In genomic region chr5:176747670-176748072, GRCh38 we compare ENCODE assay signal across 25 cellular contexts.
DNase-seq lines count a peak whose midpoint lies in the region; ATAC-seq and TF ChIP-seq lines count a peak whose summit lies in the region.
"Had no signal": no experiment of that assay in that cellular context is flagged by ENCODE, and none has a peak within 500 bp of the region (broad histone marks: within the 10 kb centered on the region; RNA-seq: fewer than 3 reads in every experiment).

No MANE protein-coding gene starts in this region.

- peaks cover 0 to 2% (median 0%) of the 10 kb centered on the region in 11 donors for H3K9me3 Mint-ChIP-seq in naive thymus-derived CD4-positive, alpha-beta T cell
- H3K9me3 Mint-ChIP-seq: CD4-positive, alpha-beta T cell; GM23338 had no signal

- H3K4me1 Mint-ChIP-seq in naive thymus-derived CD4-positive, alpha-beta T cell, result peaks cover 11 to 37% (median 28%) of the 10 kb centered on the region in 7 donors

- H3K36me3 ChIP-seq in colonic mucosa, result no peaks in the 10 kb centered on the region
- no peaks in the 10 kb centered on the region for H3K36me3 ChIP-seq in suprapubic skin
- no peaks in the 10 kb centered on the region for H3K36me3 ChIP-seq in naive thymus-derived CD4-positive, alpha-beta T cell (ENCODE audit: control insufficient read depth in 2 of 3, insufficient read depth in 3 of 3, low read length in 3 of 3)
- H3K36me3 ChIP-seq: BLaER1 had no signal

- no peaks in the 10 kb centered on the region for H3K4me1 ChIP-seq in colonic mucosa
- H3K4me1 ChIP-seq in suprapubic skin, result peaks cover 10% of the 10 kb centered on the region
- H3K4me1 ChIP-seq in naive thymus-derived CD4-positive, alpha-beta T cell (ENCODE audit: control insufficient read depth in 2 of 2, insufficient read depth in 2 of 2, low read length in 2 of 2), result peaks cover 7 to 19% of the 10 kb centered on the region in 2 donors

- intact Hi-C loops in colonic mucosa (cut with DNase I), result no loop called here
- intact Hi-C loops in naive thymus-derived CD4-positive, alpha-beta T cell (cut with micrococcal nuclease), result loop anchor here in 1 of 2 donors (10.0 kb wide), 1 partner anchor 83 kb away; no protein-coding TSS in a partner anchor

- TF ChIP-seq POLR2A in suprapubic skin (IDR thresholded peaks at IDR 0.05), result no peak

- H3K27ac ChIP-seq in colonic mucosa, result no peak overlapping the region
- H3K27ac ChIP-seq in suprapubic skin, result no peak overlapping the region
- no peak overlapping the region for H3K27ac ChIP-seq in naive thymus-derived CD4-positive, alpha-beta T cell (ENCODE audit: low read depth, low read length)
- H3K27ac ChIP-seq: 22Rv1, BLaER1 had no signal

- no peaks in the 10 kb centered on the region for H3K9me3 ChIP-seq in colonic mucosa
- no peaks in the 10 kb centered on the region for H3K9me3 ChIP-seq in suprapubic skin
- H3K9me3 ChIP-seq in naive thymus-derived CD4-positive, alpha-beta T cell (ENCODE audit: control insufficient read depth in 2 of 3, low read length in 3 of 3), result no peaks in the 10 kb centered on the region
- H3K9me3 ChIP-seq: BLaER1 had no signal

- POLR2A ChIA-PET in naive thymus-derived CD4-positive, alpha-beta T cell (lab: Charles Lee), result no interaction called here

- peak; percentile 19 for DNase-seq in activated CD8-positive, alpha-beta memory T cell treated with anti-CD3 and anti-CD28 coated beads for 24 hours
- no peak for DNase-seq in activated CD8-positive, alpha-beta memory T cell treated with anti-CD3 and anti-CD28 coated beads, Interleukin-2, amount 50 U/mL, for 48 hours
- peak; percentile 6 for DNase-seq in colonic mucosa
- peak; percentile 83 for DNase-seq in mesenteric fat pad (ENCODE audit: low spot score)
- DNase-seq in suprapubic skin (ENCODE audit: low spot score in 2 of 2), result peak; percentile 44 to 57
- no peak for DNase-seq in SW480 (ENCODE audit: low spot score)
- no peak for DNase-seq in naive thymus-derived CD4-positive, alpha-beta T cell
- DNase-seq in DMS53 (lab: John Stamatoyannopoulos, UW), result no peak
- DNase-seq: ACHN; CD4-positive, alpha-beta T cell; COR-L47; DND-41; MV-4-11; NCI-H1694; NCI-H2081; NCI-H2171; NCI-H345; NCI-H526; OCI-M1 had no signal

- no peak overlapping the region for H3K4me3 ChIP-seq in colonic mucosa
- H3K4me3 ChIP-seq in suprapubic skin, result no peak overlapping the region
- no peak overlapping the region for H3K4me3 ChIP-seq in naive thymus-derived CD4-positive, alpha-beta T cell (ENCODE audit: low read length)
- H3K4me3 ChIP-seq: BLaER1, GM23338 had no signal

- CTCF ChIA-PET in naive thymus-derived CD4-positive, alpha-beta T cell (lab: Charles Lee), result no interaction called here

- H3K27me3 ChIP-seq in colonic mucosa (peaks cover 20% of the 10 kb centered on the region), suprapubic skin (peaks cover 85% of the 10 kb centered on the region)
- peaks cover 2 to 15% of the 10 kb centered on the region in 2 donors for H3K27me3 ChIP-seq in naive thymus-derived CD4-positive, alpha-beta T cell (ENCODE audit: control insufficient read depth in 2 of 2, insufficient read depth in 2 of 2, low read length in 2 of 2)

- 93% methylated on average over 5 of the region's 5 CpGs for WGBS in suprapubic skin

- no peak for ATAC-seq in naive thymus-derived CD4-positive, alpha-beta T cell
- ATAC-seq: GM23338, HCT116, Right ventricle myocardium inferior had no signal

- peaks cover 0 to 5% (median 0%) of the 10 kb centered on the region in 5 donors for H3K36me3 Mint-ChIP-seq in naive thymus-derived CD4-positive, alpha-beta T cell

- no peak overlapping the region for H3K27ac Mint-ChIP-seq in naive thymus-derived CD4-positive, alpha-beta T cell
- H3K27ac Mint-ChIP-seq: CD4-positive, alpha-beta T cell; GM23338; IgD-negative memory B cell had no signal

- TF ChIP-seq CTCF in colonic mucosa (IDR thresholded peaks at IDR 0.05), result no peak
- TF ChIP-seq CTCF in suprapubic skin (IDR thresholded peaks at IDR 0.05), result no peak

- no peak for TF ChIP-seq EP300 in suprapubic skin (IDR thresholded peaks at IDR 0.05)

- H3K27me3 Mint-ChIP-seq in naive thymus-derived CD4-positive, alpha-beta T cell, result peaks cover 57 to 78% (median 69%) of the 10 kb centered on the region in 5 donors

- no peak overlapping the region for H3K9ac ChIP-seq in colonic mucosa (ENCODE audit: low read depth in 2 of 2, low read length in 2 of 2)
- H3K9ac ChIP-seq: BLaER1 had no signal

- H3K4me3 Mint-ChIP-seq in naive thymus-derived CD4-positive, alpha-beta T cell, result no peak overlapping the region
- H3K4me3 Mint-ChIP-seq: CD4-positive, alpha-beta T cell; GM23338; IgD-negative memory B cell had no signal

Comparison
In these comparisons a context has a peak if more than half of its experiments do, and no peak if none do; other contexts are left out.
1. DNase-seq: peak in activated CD8-positive, alpha-beta memory T cell treated with anti-CD3 and anti-CD28 coated beads for 24 hours (single experiment), colonic mucosa (single experiment), mesenteric fat pad (single experiment) and suprapubic skin (2 of 2); none in activated CD8-positive, alpha-beta memory T cell treated with anti-CD3 and anti-CD28 coated beads, Interleukin-2, amount 50 U/mL, for 48 hours (single experiment), SW480 (single experiment), naive thymus-derived CD4-positive, alpha-beta T cell (0 of 9) and DMS53 (single experiment).